ENCODE assay signal across 1 cellular context in the genomic region with DNA sequence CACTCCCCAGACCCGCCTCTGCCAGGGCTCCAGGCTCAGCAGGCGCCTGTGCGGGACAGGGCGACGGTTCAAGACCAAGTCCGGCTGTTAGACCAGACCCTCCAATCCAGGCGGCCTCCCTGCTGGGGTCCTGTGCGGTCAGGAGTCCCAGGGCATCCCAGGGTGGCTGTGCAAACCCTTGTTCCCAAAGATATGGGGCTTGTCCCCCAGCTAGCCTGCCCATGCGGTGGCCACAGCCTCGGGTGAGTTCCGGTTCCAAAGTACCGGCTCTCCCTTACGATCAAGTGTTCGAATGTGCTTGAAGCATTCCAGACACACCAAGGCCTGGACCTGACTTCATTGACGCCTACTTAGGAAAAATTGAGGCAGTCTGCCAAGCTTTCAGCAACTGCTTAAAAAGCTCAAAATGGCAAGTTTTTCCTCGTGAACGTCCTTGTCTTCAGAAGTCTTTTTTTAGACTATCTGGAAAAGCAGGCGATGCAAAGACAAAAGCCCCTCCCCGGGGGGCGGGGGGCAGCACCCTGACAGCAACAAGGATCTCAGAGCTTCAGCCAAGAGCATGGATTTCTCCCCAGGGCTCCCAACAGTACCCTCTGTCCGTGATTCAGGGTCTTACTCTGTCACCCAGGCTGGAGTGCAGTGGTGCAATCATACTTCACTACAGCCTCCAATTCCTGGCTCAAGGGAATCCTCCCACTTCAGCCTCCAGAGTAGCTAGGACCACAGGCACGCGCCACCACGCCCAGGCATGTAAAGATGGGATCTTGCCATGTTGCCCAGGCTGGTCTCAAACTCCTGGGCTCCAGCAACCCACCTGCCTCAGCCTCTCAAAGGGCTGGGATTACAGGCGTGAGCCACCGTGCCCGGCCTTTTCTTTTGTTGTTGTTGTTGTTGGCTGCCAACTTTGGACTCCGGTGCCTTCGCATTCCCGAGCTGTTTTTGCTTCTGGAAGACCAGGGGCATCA.
TF ChIP-seq lines count a peak whose summit lies in the region.

No MANE protein-coding gene starts in this region.

TF ChIP-seq in GM12878, 131 proteins besides CTCF, POLR2A, EP300 and RAD21:
- TF ChIP-seq CREB1 (IDR thresholded peaks at IDR 0.05; ENCODE audit: low read depth): no peak
- TF ChIP-seq SIX5 (IDR thresholded peaks at IDR 0.05; ENCODE audit: low read depth, low read length, severe bottlenecking): no peak
- TF ChIP-seq, protein P1, sequence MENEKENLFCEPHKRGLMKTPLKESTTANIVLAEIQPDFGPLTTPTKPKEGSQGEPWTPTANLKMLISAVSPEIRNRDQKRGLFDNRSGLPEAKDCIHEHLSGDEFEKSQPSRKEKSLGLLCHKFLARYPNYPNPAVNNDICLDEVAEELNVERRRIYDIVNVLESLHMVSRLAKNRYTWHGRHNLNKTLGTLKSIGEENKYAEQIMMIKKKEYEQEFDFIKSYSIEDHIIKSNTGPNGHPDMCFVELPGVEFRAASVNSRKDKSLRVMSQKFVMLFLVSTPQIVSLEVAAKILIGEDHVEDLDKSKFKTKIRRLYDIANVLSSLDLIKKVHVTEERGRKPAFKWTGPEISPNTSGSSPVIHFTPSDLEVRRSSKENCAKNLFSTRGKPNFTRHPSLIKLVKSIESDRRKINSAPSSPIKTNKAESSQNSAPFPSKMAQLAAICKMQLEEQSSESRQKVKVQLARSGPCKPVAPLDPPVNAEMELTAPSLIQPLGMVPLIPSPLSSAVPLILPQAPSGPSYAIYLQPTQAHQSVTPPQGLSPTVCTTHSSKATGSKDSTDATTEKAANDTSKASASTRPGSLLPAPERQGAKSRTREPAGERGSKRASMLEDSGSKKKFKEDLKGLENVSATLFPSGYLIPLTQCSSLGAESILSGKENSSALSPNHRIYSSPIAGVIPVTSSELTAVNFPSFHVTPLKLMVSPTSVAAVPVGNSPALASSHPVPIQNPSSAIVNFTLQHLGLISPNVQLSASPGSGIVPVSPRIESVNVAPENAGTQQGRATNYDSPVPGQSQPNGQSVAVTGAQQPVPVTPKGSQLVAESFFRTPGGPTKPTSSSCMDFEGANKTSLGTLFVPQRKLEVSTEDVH (IDR thresholded peaks at IDR 0.05; ENCODE audit: low read depth, partially characterized antibody): no peak
- no peak for TF ChIP-seq POLR2AphosphoS5 (IDR thresholded peaks at IDR 0.05; ENCODE audit: low read length)
- no peak for TF ChIP-seq FOXK2 (IDR thresholded peaks at IDR 0.05)
- TF ChIP-seq WRNIP1 (IDR thresholded peaks at IDR 0.05; ENCODE audit: borderline replicate concordance, low read depth, low read length): no peak
- no peak for TF ChIP-seq MTA3 (IDR thresholded peaks at IDR 0.05; ENCODE audit: borderline replicate concordance, low read length)
- TF ChIP-seq PML (IDR thresholded peaks at IDR 0.05; ENCODE audit: low read length): no peak
- TF ChIP-seq RAD51 (IDR thresholded peaks at IDR 0.05): no peak
- TF ChIP-seq SMAD1 (IDR thresholded peaks at IDR 0.05; ENCODE audit: low read depth, partially characterized antibody): no peak
- TF ChIP-seq FOXM1 (IDR thresholded peaks at IDR 0.05; ENCODE audit: low read depth, low read length): no peak
- no peak for TF ChIP-seq KAT2A (conservative IDR thresholded peaks at IDR 0.05; ENCODE audit: control insufficient read depth, low read depth, low read length)
- TF ChIP-seq, protein P2, sequence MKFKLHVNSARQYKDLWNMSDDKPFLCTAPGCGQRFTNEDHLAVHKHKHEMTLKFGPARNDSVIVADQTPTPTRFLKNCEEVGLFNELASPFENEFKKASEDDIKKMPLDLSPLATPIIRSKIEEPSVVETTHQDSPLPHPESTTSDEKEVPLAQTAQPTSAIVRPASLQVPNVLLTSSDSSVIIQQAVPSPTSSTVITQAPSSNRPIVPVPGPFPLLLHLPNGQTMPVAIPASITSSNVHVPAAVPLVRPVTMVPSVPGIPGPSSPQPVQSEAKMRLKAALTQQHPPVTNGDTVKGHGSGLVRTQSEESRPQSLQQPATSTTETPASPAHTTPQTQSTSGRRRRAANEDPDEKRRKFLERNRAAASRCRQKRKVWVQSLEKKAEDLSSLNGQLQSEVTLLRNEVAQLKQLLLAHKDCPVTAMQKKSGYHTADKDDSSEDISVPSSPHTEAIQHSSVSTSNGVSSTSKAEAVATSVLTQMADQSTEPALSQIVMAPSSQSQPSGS (IDR thresholded peaks at IDR 0.05; ENCODE audit: low read length): no peak
- no peak for TF ChIP-seq TARDBP (IDR thresholded peaks at IDR 0.05; ENCODE audit: borderline replicate concordance)
- no peak for TF ChIP-seq EED (IDR thresholded peaks at IDR 0.05; ENCODE audit: low read depth)
- TF ChIP-seq, protein P3, sequence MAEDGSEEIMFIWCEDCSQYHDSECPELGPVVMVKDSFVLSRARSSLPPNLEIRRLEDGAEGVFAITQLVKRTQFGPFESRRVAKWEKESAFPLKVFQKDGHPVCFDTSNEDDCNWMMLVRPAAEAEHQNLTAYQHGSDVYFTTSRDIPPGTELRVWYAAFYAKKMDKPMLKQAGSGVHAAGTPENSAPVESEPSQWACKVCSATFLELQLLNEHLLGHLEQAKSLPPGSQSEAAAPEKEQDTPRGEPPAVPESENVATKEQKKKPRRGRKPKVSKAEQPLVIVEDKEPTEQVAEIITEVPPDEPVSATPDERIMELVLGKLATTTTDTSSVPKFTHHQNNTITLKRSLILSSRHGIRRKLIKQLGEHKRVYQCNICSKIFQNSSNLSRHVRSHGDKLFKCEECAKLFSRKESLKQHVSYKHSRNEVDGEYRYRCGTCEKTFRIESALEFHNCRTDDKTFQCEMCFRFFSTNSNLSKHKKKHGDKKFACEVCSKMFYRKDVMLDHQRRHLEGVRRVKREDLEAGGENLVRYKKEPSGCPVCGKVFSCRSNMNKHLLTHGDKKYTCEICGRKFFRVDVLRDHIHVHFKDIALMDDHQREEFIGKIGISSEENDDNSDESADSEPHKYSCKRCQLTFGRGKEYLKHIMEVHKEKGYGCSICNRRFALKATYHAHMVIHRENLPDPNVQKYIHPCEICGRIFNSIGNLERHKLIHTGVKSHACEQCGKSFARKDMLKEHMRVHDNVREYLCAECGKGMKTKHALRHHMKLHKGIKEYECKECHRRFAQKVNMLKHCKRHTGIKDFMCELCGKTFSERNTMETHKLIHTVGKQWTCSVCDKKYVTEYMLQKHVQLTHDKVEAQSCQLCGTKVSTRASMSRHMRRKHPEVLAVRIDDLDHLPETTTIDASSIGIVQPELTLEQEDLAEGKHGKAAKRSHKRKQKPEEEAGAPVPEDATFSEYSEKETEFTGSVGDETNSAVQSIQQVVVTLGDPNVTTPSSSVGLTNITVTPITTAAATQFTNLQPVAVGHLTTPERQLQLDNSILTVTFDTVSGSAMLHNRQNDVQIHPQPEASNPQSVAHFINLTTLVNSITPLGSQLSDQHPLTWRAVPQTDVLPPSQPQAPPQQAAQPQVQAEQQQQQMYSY (CRISPR knock-in tag; IDR thresholded peaks at IDR 0.05): no peak
- no peak for TF ChIP-seq ZNF217 (IDR thresholded peaks at IDR 0.05)
